In the genomic region with DNA sequence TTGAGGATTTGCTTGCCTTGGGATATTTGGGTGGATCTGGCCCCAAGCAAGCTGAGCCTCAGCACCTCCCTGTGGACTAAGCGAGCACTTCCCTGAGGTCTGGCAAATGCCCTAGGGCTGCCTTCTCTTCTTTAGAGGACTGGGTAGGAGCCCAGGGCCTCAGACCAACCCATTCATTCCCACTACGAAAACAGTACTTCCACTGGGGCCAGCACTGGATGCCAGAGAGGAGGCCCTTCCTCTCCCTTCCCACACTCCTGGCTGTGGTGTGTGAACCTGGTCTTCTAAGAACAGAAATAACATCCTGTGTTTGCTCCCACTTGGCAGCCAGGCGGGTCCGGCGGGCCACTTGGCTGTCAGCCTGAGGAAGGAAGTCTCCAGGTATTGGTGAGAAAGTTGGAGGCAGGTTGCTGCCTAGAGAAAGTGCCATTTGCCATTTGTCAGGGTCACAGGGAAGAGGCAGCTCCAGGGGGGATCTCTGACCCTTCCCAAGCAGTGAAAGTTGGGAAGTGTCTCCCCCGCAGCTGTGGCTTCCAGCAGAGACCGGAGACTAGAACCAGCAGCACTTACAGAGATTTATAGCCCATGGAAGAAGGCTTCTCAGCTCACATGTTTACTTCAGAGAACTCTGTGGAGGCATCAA, we compare ENCODE assay signal across 11 cellular contexts.
DNase-seq lines count a peak whose midpoint lies in the region; ATAC-seq and TF ChIP-seq lines count a peak whose summit lies in the region.
"Had no signal": no experiment of that assay in that cellular context is flagged by ENCODE, and none has a peak within 500 bp of the region (broad histone marks: within the 10 kb centered on the region; RNA-seq: fewer than 3 reads in every experiment).

No MANE protein-coding gene starts in this region.

- H3K27ac ChIP-seq in A673 (ENCODE audit: low read depth, low read length, poor library complexity, severe bottlenecking), result no peak overlapping the region
- peak overlapping the region; percentile 30 for H3K27ac ChIP-seq in mesendoderm (ENCODE audit: low read depth, low read length)
- H3K27ac ChIP-seq: foreskin keratinocyte, parathyroid adenoma had no signal

- H3K4me1 ChIP-seq in A673 (ENCODE audit: insufficient read depth, low read length, poor library complexity, severe bottlenecking), result no peaks in the 10 kb centered on the region
- H3K4me1 ChIP-seq in mesendoderm (ENCODE audit: control insufficient read depth, low read depth, low read length), result peaks cover 24% of the 10 kb centered on the region
- H3K4me1 ChIP-seq: foreskin keratinocyte, parathyroid adenoma had no signal

- H3K27ac Mint-ChIP-seq in endothelial cell (ENCODE audit: unreplicated experiment), result peak overlapping the region; percentile 91
- H3K27ac Mint-ChIP-seq: T-helper 2 cell treated with Interferon-gamma antibody and Interleukin-4, amounts not matched to agents 5 μg/mL and 100 μg/mL, for 36 hours had no signal

- H2BK5ac ChIP-seq in mesendoderm (ENCODE audit: low read length), result peak overlapping the region; percentile 33

- ATAC-seq in HG02840 (IDR thresholded peaks at IDR 0.05; ENCODE audit: low FRiP score, unreplicated experiment), result no peak
- ATAC-seq: foreskin keratinocyte had no signal

- H4K8ac ChIP-seq in mesendoderm (ENCODE audit: low read depth, low read length), result no peak overlapping the region

- POLR2A ChIA-PET in A673 (lab: Charles Lee; ENCODE audit: low non-redundant PET), result no interaction called here

- H3K27me3 Mint-ChIP-seq in endothelial cell (ENCODE audit: unreplicated experiment), result peaks cover 8% of the 10 kb centered on the region

- H3K36me3 Mint-ChIP-seq in endothelial cell (ENCODE audit: low read depth, unreplicated experiment), result peaks cover 7% of the 10 kb centered on the region

- H3K79me1 ChIP-seq in mesendoderm (ENCODE audit: low read length), result no peaks in the 10 kb centered on the region

- H4K5ac ChIP-seq in mesendoderm (ENCODE audit: low read length), result no peak overlapping the region

- no peak overlapping the region for H3K23ac ChIP-seq in mesendoderm (ENCODE audit: low read length)

- H3K4me3 Mint-ChIP-seq in endothelial cell (ENCODE audit: unreplicated experiment), result peak overlapping the region; percentile 45
- H3K4me3 Mint-ChIP-seq: T-helper 2 cell treated with Interferon-gamma antibody and Interleukin-4, amounts not matched to agents 5 μg/mL and 100 μg/mL, for 36 hours had no signal

- H3K18ac ChIP-seq in mesendoderm (ENCODE audit: low read length), result peak overlapping the region; percentile 16

- intact Hi-C loops in A673 (cut with micrococcal nuclease; ENCODE audit: unreplicated experiment), result no loop called here

- H2BK15ac ChIP-seq in mesendoderm (replicated peaks; ENCODE audit: low read depth), result no peak overlapping the region

- TF ChIP-seq CTCF in A673 (conservative IDR thresholded peaks at IDR 0.05; ENCODE audit: low read depth, low read length) (0 out of 2 replicates have a peak, but pooled peaks have one; percentile 24), endothelial cell (IDR thresholded peaks at IDR 0.05; ENCODE audit: unreplicated experiment) (no peak)

- H2AK5ac ChIP-seq in mesendoderm (ENCODE audit: low read length), result peak overlapping the region; percentile 25

- H3K36me3 ChIP-seq in A673 (ENCODE audit: insufficient read depth, low read length, poor library complexity, severe bottlenecking) (no peaks in the 10 kb centered on the region), mesendoderm (ENCODE audit: control insufficient read depth, insufficient read depth, low read length) (no peaks in the 10 kb centered on the region)

- WGBS in mesendoderm (ENCODE audit: extremely low coverage, insufficient coverage, low lambda C conversion rate), result no CpG with 5 or more reads among the region's 7 CpGs

- DNase-seq in A673 (ENCODE audit: low spot score), result no peak
- DNase-seq in NCI-H1092 (lab: John Stamatoyannopoulos, UW), result peak; percentile 53
- peak; percentile 39 for DNase-seq in endothelial cell (ENCODE audit: low spot score)
- DNase-seq in mesendoderm, result peak; percentile 82
- no peak for DNase-seq in OCI-M1 (lab: John Stamatoyannopoulos, UW)
- DNase-seq in HuH-7.5 (ENCODE audit: low spot score), result no peak
- no peak for DNase-seq in hippocampal formation (lab: John Stamatoyannopoulos, UW)
- DNase-seq: foreskin keratinocyte had no signal

- H3K27me3 ChIP-seq in A673 (replicated peaks; ENCODE audit: insufficient read depth, low read depth, low read length, poor library complexity), result no peaks in the 10 kb centered on the region
- H3K27me3 ChIP-seq in mesendoderm (ENCODE audit: insufficient read depth, low read length, poor library complexity), result no peaks in the 10 kb centered on the region
- H3K27me3 ChIP-seq: foreskin keratinocyte had no signal

- H3K9ac ChIP-seq in mesendoderm (ENCODE audit: low read length), result peak overlapping the region; percentile 1
- H3K9ac ChIP-seq: parathyroid adenoma had no signal

- no peaks in the 10 kb centered on the region for H3K79me2 ChIP-seq in mesendoderm (ENCODE audit: control insufficient read depth, insufficient read depth, low read length)
- H3K79me2 ChIP-seq: parathyroid adenoma had no signal

- no TSS peak for BruUV-seq in A673 (replicated peaks; lab: Mats Ljungman, UMichigan)

- H3K4me2 ChIP-seq in mesendoderm (ENCODE audit: low read length), result no peak overlapping the region

- H3K9me3 Mint-ChIP-seq in endothelial cell (ENCODE audit: unreplicated experiment), result no peaks in the 10 kb centered on the region
- H3K9me3 Mint-ChIP-seq: T-helper 2 cell treated with Interferon-gamma antibody and Interleukin-4, amounts not matched to agents 5 μg/mL and 100 μg/mL, for 36 hours had no signal

- CTCF ChIA-PET in A673 (lab: Charles Lee), result interaction anchor here (1.3 kb wide), 1 partner anchor 550 kb away, joined by 4 read pairs; no protein-coding TSS in a partner anchor

- H2BK120ac ChIP-seq in mesendoderm (ENCODE audit: low read depth, low read length), result no peak overlapping the region

- no peak overlapping the region for H3K4ac ChIP-seq in mesendoderm (ENCODE audit: low read depth, low read length)

- no peaks in the 10 kb centered on the region for H3K9me3 ChIP-seq in A673 (ENCODE audit: low read depth, low read length, poor library complexity, severe bottlenecking)

- H3K4me1 Mint-ChIP-seq in endothelial cell (ENCODE audit: unreplicated experiment), result peaks cover 56% of the 10 kb centered on the region

- H3K4me3 ChIP-seq in A673 (ENCODE audit: low read depth, low read length, poor library complexity, severe bottlenecking) (no peak overlapping the region), mesendoderm (ENCODE audit: low read length) (no peak overlapping the region)

- H3K56ac ChIP-seq in mesendoderm (ENCODE audit: low read length), result peak overlapping the region; percentile 43

Comparison
In these comparisons a context has a peak if more than half of its experiments do, and no peak if none do; other contexts are left out.
1. DNase-seq: peak in NCI-H1092 (single experiment), endothelial cell (single experiment) and mesendoderm (single experiment); none in A673 (single experiment), OCI-M1 (single experiment), HuH-7.5 (single experiment) and hippocampal formation (0 of 2).